In the genomic region with DNA sequence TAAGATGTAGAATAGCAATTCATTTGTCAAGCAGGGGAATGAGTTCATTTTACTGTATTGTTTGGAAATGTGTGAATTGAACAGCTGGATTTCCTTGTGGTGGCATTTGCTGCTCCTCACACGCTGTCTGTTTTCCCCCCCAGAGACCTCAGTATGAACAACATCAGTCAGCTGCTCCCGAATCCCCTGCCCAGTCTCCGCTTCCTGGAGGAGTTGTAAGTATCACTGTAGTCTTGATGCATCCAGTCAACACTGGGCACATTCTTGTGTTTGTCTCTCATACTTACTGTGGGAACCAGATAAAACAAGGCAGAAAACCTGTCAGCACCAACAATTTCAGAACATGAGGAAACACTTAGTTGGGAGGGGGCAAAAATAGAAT, we compare ENCODE assay signal across 15 cellular contexts.
DNase-seq lines count a peak whose midpoint lies in the region; ATAC-seq, FAIRE-seq and TF ChIP-seq lines count a peak whose summit lies in the region.
"Had no signal": no experiment of that assay in that cellular context is flagged by ENCODE, and none has a peak within 500 bp of the region (broad histone marks: within the 10 kb centered on the region; RNA-seq: fewer than 3 reads in every experiment).

No MANE protein-coding gene starts in this region.

- H2AK5ac ChIP-seq in neuronal stem cell (ENCODE audit: low read depth, low read length): no peak overlapping the region

- H3K27me3 ChIP-seq in heart right ventricle (no peaks in the 10 kb centered on the region), neuronal stem cell (ENCODE audit: control insufficient read depth in 3 of 3, insufficient read depth in 3 of 3, low read depth in 1 of 3, low read length in 3 of 3) (no peaks in the 10 kb centered on the region)

- H3K36me3 ChIP-seq in heart right ventricle: no peaks in the 10 kb centered on the region
- H3K36me3 ChIP-seq in neuronal stem cell (replicated peaks in 1 of 2; ENCODE audit: control insufficient read depth in 2 of 2, insufficient read depth in 2 of 2, low read length in 2 of 2): no peaks in the 10 kb centered on the region

- H2BK15ac ChIP-seq in neuronal stem cell (ENCODE audit: low read length): no peak overlapping the region

- H3K4me2 ChIP-seq in neuronal stem cell (ENCODE audit: insufficient read depth, low read length, poor library complexity, severe bottlenecking): no peak overlapping the region

- intact Hi-C loops in heart right ventricle (cut with DNase I): no loop called here

- H3K4ac ChIP-seq in neuronal stem cell (ENCODE audit: low read length): no peak overlapping the region

- no peak overlapping the region for H3K23ac ChIP-seq in neuronal stem cell (ENCODE audit: low read depth, low read length, poor library complexity)

- WGBS in heart right ventricle, 2 donors: 22 to 37% methylated on average over 3 of the region's 3 CpGs
- WGBS in neuronal stem cell (ENCODE audit: extremely low coverage in 2 of 2, insufficient read length in 2 of 2, insufficient replicate concordance in 1 of 2), 2 donors: no CpG with 5 or more reads among the region's 3 CpGs

- no peak for TF ChIP-seq POLR2A in GM12892 (IDR thresholded peaks at IDR 0.05; ENCODE audit: low read depth, low read length)

- no peak overlapping the region for H2BK12ac ChIP-seq in neuronal stem cell (ENCODE audit: low read length)

- H3K9me3 ChIP-seq in heart right ventricle (no peaks in the 10 kb centered on the region), neuronal stem cell (replicated peaks in 1 of 2; ENCODE audit: control insufficient read depth in 2 of 2, insufficient read depth in 1 of 2, low read depth in 1 of 2, low read length in 2 of 2) (no peaks in the 10 kb centered on the region)

- ATAC-seq in heart right ventricle (peak in 3 of 8 donors; percentile 44 to 80 (median 46)), HG02623 (IDR thresholded peaks at IDR 0.05; ENCODE audit: unreplicated experiment) (no peak)
- ATAC-seq: T-helper 17 cell had no signal

- H3K4me3 ChIP-seq in heart right ventricle (no peak overlapping the region), neuronal stem cell (ENCODE audit: low read length in 2 of 2) (no peak overlapping the region)

- peak overlapping the region; percentile 60 for H2AFZ ChIP-seq in neuronal stem cell (ENCODE audit: low read length)

- no peak overlapping the region for H3K27ac ChIP-seq in heart right ventricle
- no peak overlapping the region for H3K27ac ChIP-seq in neuronal stem cell (replicated peaks; ENCODE audit: low read length)

- TF ChIP-seq CTCF in heart right ventricle (IDR thresholded peaks at IDR 0.05): no peak

- H2BK5ac ChIP-seq in neuronal stem cell (ENCODE audit: low read length): no peak overlapping the region

- no peak overlapping the region for H2BK120ac ChIP-seq in neuronal stem cell (ENCODE audit: low read depth, low read length)

- no peak overlapping the region for H4K8ac ChIP-seq in neuronal stem cell (ENCODE audit: low read depth, low read length)

- no peaks in the 10 kb centered on the region for H3K4me1 ChIP-seq in heart right ventricle
- peaks cover 6 to 30% of the 10 kb centered on the region in 2 donors for H3K4me1 ChIP-seq in neuronal stem cell (ENCODE audit: control insufficient read depth in 2 of 2, insufficient read depth in 1 of 2, low read depth in 1 of 2, low read length in 2 of 2)

- no peak overlapping the region for H3K18ac ChIP-seq in neuronal stem cell (ENCODE audit: low read length)

- no peak overlapping the region for H3K14ac ChIP-seq in neuronal stem cell (ENCODE audit: low read length)

- H3K9ac ChIP-seq in neuronal stem cell (ENCODE audit: low read depth, low read length, poor library complexity): no peak overlapping the region

- DNase-seq in GM12892 (ENCODE audit: insufficient read length): no peak
- DNase-seq in NCI-H69 (lab: John Stamatoyannopoulos, UW): peak; percentile 28
- DNase-seq in heart right ventricle: peak; percentile 15 to 16
- no peak for DNase-seq in neuronal stem cell (ENCODE audit: low spot score)
- no peak for DNase-seq in NCI-H187 (lab: John Stamatoyannopoulos, UW)
- DNase-seq in CD1c-positive myeloid dendritic cell (ENCODE audit: extremely low spot score): no peak
- DNase-seq: activated B cell treated with CpG ODN at 0.5 μM for 24 hours; immature natural killer cell; MM.1S; stimulated activated CD4-positive, alpha-beta T cell treated with anti-CD3 and anti-CD28 coated beads, Interleukin-4, amount 100 ng/mL, for 24 hours; stimulated activated CD8-positive, alpha-beta memory T cell treated with anti-CD3 and anti-CD28 coated beads, Interleukin-4, amount 100 ng/mL, for 48 hours; T-helper 17 cell had no signal

- FAIRE-seq in GM12892 (lab: Jason Lieb, UNC): peak; percentile 38
- FAIRE-seq: frontal cortex, GM19239 had no signal

- no peak overlapping the region for H4K91ac ChIP-seq in neuronal stem cell (ENCODE audit: low read depth, low read length, poor library complexity)

- H3K79me1 ChIP-seq in neuronal stem cell (ENCODE audit: low read depth, low read length): no peaks in the 10 kb centered on the region

Comparison
In these comparisons a context has a peak if more than half of its experiments do, and no peak if none do; other contexts are left out.
1. DNase-seq: peak in NCI-H69 (single experiment) and heart right ventricle (2 of 2); none in GM12892 (single experiment), neuronal stem cell (single experiment), NCI-H187 (0 of 2) and CD1c-positive myeloid dendritic cell (single experiment).